ENCODE assay signal across 12 cellular contexts in the genomic region with DNA sequence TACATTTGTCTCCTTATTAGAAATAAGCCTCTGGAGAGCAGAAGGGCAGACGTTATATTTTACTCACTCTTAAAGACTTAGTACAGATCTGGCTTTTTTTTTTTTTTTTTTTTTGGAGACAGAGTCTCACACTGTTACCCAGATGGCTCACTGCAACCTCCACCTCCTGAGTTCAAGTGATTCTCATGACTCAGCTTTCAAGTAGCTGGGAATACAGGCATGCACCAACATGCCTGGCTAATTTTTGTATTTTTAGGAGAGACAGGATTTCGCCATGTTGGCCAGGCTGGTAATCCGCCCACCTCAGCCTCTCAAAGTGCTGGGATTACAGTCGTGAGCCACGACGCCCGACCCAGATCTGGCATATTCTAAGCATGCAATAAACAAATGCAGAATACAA. TPM values are rescaled to one million over a fixed set of nuclear protein-coding genes. Genes with fewer than 3 reads are reported as not detected.
DNase-seq lines count a peak whose midpoint lies in the region; ATAC-seq and TF ChIP-seq lines count a peak whose summit lies in the region.
"Had no signal": no experiment of that assay in that cellular context is flagged by ENCODE, and none has a peak within 500 bp of the region (broad histone marks: within the 10 kb centered on the region; RNA-seq: fewer than 3 reads in every experiment).

No MANE protein-coding gene starts in this region.

- 55 to 78% methylated on average over 7 of the region's 7 CpGs for WGBS in lung, 2 donors

- H3K36me3 ChIP-seq in MG63, result no peaks in the 10 kb centered on the region
- no peaks in the 10 kb centered on the region for H3K36me3 ChIP-seq in lung (ENCODE audit: control insufficient read depth in 2 of 2, insufficient read depth in 2 of 2, low read length in 2 of 2)
- H3K36me3 ChIP-seq: breast epithelium, HAP-1 had no signal

- H3K9me3 ChIP-seq in MG63 (no peaks in the 10 kb centered on the region), lung (ENCODE audit: control insufficient read depth in 2 of 2, insufficient read depth in 1 of 2, low read length in 1 of 2) (no peaks in the 10 kb centered on the region)
- H3K9me3 ChIP-seq: breast epithelium, HAP-1 had no signal

- peak; percentile 75 for DNase-seq in DMS 273 treated with DMSO at 0.1 percent for 48 hours (lab: John Stamatoyannopoulos, UW)
- peak; percentile 83 for DNase-seq in MG63
- peak; percentile 27 for DNase-seq in astrocyte of the cerebellum (ENCODE audit: low read depth)
- no peak for DNase-seq in lung (ENCODE audit: low spot score)
- DNase-seq in UCSD-AML1 (lab: John Stamatoyannopoulos, UW; ENCODE audit: unreplicated experiment), result no peak
- no peak for DNase-seq in T-helper 9 cell
- no peak for DNase-seq in activated CD4-positive, alpha-beta T cell treated with anti-CD3 and anti-CD28 coated beads for 1 hour
- DNase-seq: Kasumi-1; stimulated activated CD4-positive, alpha-beta T cell treated with anti-CD3 and anti-CD28 coated beads, Interleukin-2, amount 100 ng/mL, for 48 hours had no signal

- H3K4me1 ChIP-seq in lung (ENCODE audit: control insufficient read depth in 2 of 2, insufficient read depth in 2 of 2, low read length in 2 of 2), result no peaks in the 10 kb centered on the region
- H3K4me1 ChIP-seq: breast epithelium had no signal

- in situ Hi-C loops in astrocyte of the cerebellum (cut with HindIII; ENCODE audit: low sequenced_read_pairs), result no loop called here

- TF ChIP-seq CTCF in astrocyte of the cerebellum (IDR thresholded peaks at IDR 0.05; ENCODE audit: low read depth, low read length, missing control alignments) (no peak), lung (IDR thresholded peaks at IDR 0.05; ENCODE audit: control extremely low read depth, extremely low read depth) (no peak)

- H3K27me3 ChIP-seq in MG63 (no peaks in the 10 kb centered on the region), lung (ENCODE audit: control insufficient read depth, insufficient read depth) (no peaks in the 10 kb centered on the region)
- H3K27me3 ChIP-seq: breast epithelium had no signal

- H3K27ac ChIP-seq in lung (ENCODE audit: low read depth in 1 of 2, low read length in 1 of 2), result no peak overlapping the region
- H3K27ac ChIP-seq: breast epithelium had no signal

- H3K4me3 ChIP-seq in MG63 (no peak overlapping the region), astrocyte of the cerebellum (ENCODE audit: low read depth, low read length) (no peak overlapping the region), lung (no peak overlapping the region)
- H3K4me3 ChIP-seq: breast epithelium, HAP-1 had no signal

- ATAC-seq in lung (ENCODE audit: insufficient read depth, low FRiP score) (peak; percentile 41), GM18502 (IDR thresholded peaks at IDR 0.05; ENCODE audit: poor library complexity, unreplicated experiment) (no peak)

RNA-seq across cellular contexts. Expression of a gene that starts 36.4 kb away (rescaled TPM):
- 73.3 and 118 TPM in 2 replicates for total RNA-seq in MG63 (2014; rRNA removed; shearing (Covaris generic); ENCODE audit: low replicate concordance)
- 10 to 100 TPM; 23.5 to 62.6 TPM for total RNA-seq in lung
- polyA plus RNA-seq in lung, result 10 to 100 TPM; 35.3 to 42.2 TPM

RNA-seq across cellular contexts. Expression of a gene that starts 52.7 kb away (rescaled TPM):
- total RNA-seq in MG63 (2014; rRNA removed; shearing (Covaris generic); ENCODE audit: low replicate concordance), result 41.9 and 64.9 TPM in 2 replicates
- 10 to 100 TPM; 29.5 to 36.0 TPM for total RNA-seq in lung
- 10 to 100 TPM; 35.6 to 74.1 TPM for polyA plus RNA-seq in lung

RNA-seq across cellular contexts. Expression of a gene that starts 53.0 kb away (rescaled TPM):
- total RNA-seq in MG63 (2014; rRNA removed; shearing (Covaris generic); ENCODE audit: low replicate concordance), result 29.2 and 31.9 TPM in 2 replicates
- total RNA-seq in lung, result 10 to 100 TPM; 35.0 to 59.6 TPM
- 10 to 100 TPM; 17.7 to 36.9 TPM for polyA plus RNA-seq in lung

Comparison
In these comparisons a context has a peak if more than half of its experiments do, and no peak if none do; other contexts are left out.
1. DNase-seq: peak in DMS 273 treated with DMSO at 0.1 percent for 48 hours (single experiment), MG63 (single experiment) and astrocyte of the cerebellum (single experiment); none in lung (single experiment), UCSD-AML1 (single experiment), T-helper 9 cell (single experiment) and activated CD4-positive, alpha-beta T cell treated with anti-CD3 and anti-CD28 coated beads for 1 hour (single experiment).